In genomic region chr6:33425668-33426577, GRCh38 we compare ENCODE assay signal across 8 cellular contexts. TPM values are rescaled to one million over a fixed set of nuclear protein-coding genes. Genes with fewer than 3 reads are reported as not detected.
DNase-seq lines count a peak whose midpoint lies in the region; ATAC-seq, FAIRE-seq and TF ChIP-seq lines count a peak whose summit lies in the region.

No MANE protein-coding gene starts in this region.

- TF ChIP-seq POLR2A in GM19193 (IDR thresholded peaks at IDR 0.05; ENCODE audit: extremely low read depth, insufficient read depth, insufficient read length): peak; percentile 65

- no peak for FAIRE-seq in pancreas (lab: Jason Lieb, UNC)

- TF ChIP-seq CTCF in AG10803 (conservative IDR thresholded peaks at IDR 0.05; ENCODE audit: low read length): peak; percentile 62
- peak; percentile 69 for TF ChIP-seq CTCF in LNCaP clone FGC (IDR thresholded peaks at IDR 0.05; ENCODE audit: control insufficient read depth, extremely low read depth, insufficient read depth)
- TF ChIP-seq CTCF in pancreas (IDR thresholded peaks at IDR 0.05): peak; percentile 7 to 39 (median 26)
- peak; percentile 42 to 69 for TF ChIP-seq CTCF in tibial artery (IDR thresholded peaks at IDR 0.05)

- no peaks in the 10 kb centered on the region for H3K27me3 Mint-ChIP-seq in activated naive CD8-positive, alpha-beta T cell treated with anti-CD3 and anti-CD28 coated beads for 36 hours

- no peaks in the 10 kb centered on the region for H3K9me3 ChIP-seq in pancreas
- H3K9me3 ChIP-seq in tibial artery: no peaks in the 10 kb centered on the region

- peak; percentile 76 to 84 (median 82) for ATAC-seq in pancreas

- H3K4me3 Mint-ChIP-seq in activated naive CD8-positive, alpha-beta T cell treated with anti-CD3 and anti-CD28 coated beads for 36 hours: peak overlapping the region; percentile 90

- H3K4me1 ChIP-seq in pancreas (peaks cover 0 to 8% (median 0%) of the 10 kb centered on the region in 3 donors), tibial artery (peaks cover 0 to 54% (median 38%) of the 10 kb centered on the region in 4 donors)

- H3K4me3 ChIP-seq in AG10803 (ENCODE audit: low read length): peak overlapping the region; percentile 72
- H3K4me3 ChIP-seq in LNCaP clone FGC (ENCODE audit: low read depth, low read length): peak overlapping the region; percentile 67
- H3K4me3 ChIP-seq in pancreas: peak overlapping the region; percentile 18 to 63 (median 52)
- H3K4me3 ChIP-seq in tibial artery: peak overlapping the region; percentile 61 to 77

- intact Hi-C loops in head of caudate nucleus (cut with DNase I) (no loop called here), pancreas (cut with DNase I) (no loop called here), tibial artery (cut with DNase I; ENCODE audit: low total_unique reads) (loop anchor here (10.0 kb wide), 2 partner anchors 111 to 799 kb away; partner anchors contain the start of genes TAPBP and ZBTB22)

- peaks cover 60% of the 10 kb centered on the region for H3K4me1 Mint-ChIP-seq in activated naive CD8-positive, alpha-beta T cell treated with anti-CD3 and anti-CD28 coated beads for 36 hours

- peak; percentile 74 for DNase-seq in AG10803 (ENCODE audit: low read depth)
- DNase-seq in LNCaP clone FGC (ENCODE audit: low read depth): no peak
- peak; percentile 68 for DNase-seq in SKM-1 treated with dmso at 0.1 percent for 144 hours (lab: John Stamatoyannopoulos, UW; ENCODE audit: unreplicated experiment)
- DNase-seq in activated naive CD8-positive, alpha-beta T cell treated with anti-CD3 and anti-CD28 coated beads for 36 hours: peak; percentile 88
- peak; percentile 65 to 95 (median 87) for DNase-seq in head of caudate nucleus
- DNase-seq in pancreas: peak; percentile 82 to 92 (median 89)
- DNase-seq in tibial artery: peak; percentile 82 to 94

- H3K36me3 Mint-ChIP-seq in activated naive CD8-positive, alpha-beta T cell treated with anti-CD3 and anti-CD28 coated beads for 36 hours: peaks cover 17% of the 10 kb centered on the region

- WGBS in pancreas, 2 donors: 1 to 2% methylated on average over 18 to 43 of the region's 43 CpGs

- no peaks in the 10 kb centered on the region for H3K27me3 ChIP-seq in pancreas
- H3K27me3 ChIP-seq in tibial artery: no peaks in the 10 kb centered on the region

- peak overlapping the region; percentile 76 to 93 (median 90) for H3K27ac ChIP-seq in pancreas
- peak overlapping the region; percentile 95 to 97 for H3K27ac ChIP-seq in tibial artery

- H3K9me3 Mint-ChIP-seq in activated naive CD8-positive, alpha-beta T cell treated with anti-CD3 and anti-CD28 coated beads for 36 hours: no peaks in the 10 kb centered on the region

- no peaks in the 10 kb centered on the region for H3K36me3 ChIP-seq in pancreas
- no peaks in the 10 kb centered on the region for H3K36me3 ChIP-seq in tibial artery

- H3K27ac Mint-ChIP-seq in activated naive CD8-positive, alpha-beta T cell treated with anti-CD3 and anti-CD28 coated beads for 36 hours: peak overlapping the region; percentile 89

RNA-seq across cellular contexts. Expression of gene SYNGAP1, which starts 6.1 kb away (rescaled TPM):
- 10 to 100 TPM; 26.4 to 29.3 TPM for total RNA-seq in activated naive CD8-positive, alpha-beta T cell treated with anti-CD3 and anti-CD28 coated beads for 36 hours
- total RNA-seq in pancreas: 10 to 100 TPM in 1 of 6 donors, 1 to 10 TPM in 5; 4.6 to 11.0 (median 5.6) TPM
- polyA plus RNA-seq in pancreas: 10 to 100 TPM in 1 of 2 donors, 1 to 10 TPM in 1; 8.3 to 16.4 TPM

RNA-seq across cellular contexts. Expression of gene CUTA, which starts 8.0 kb away (rescaled TPM):
- 100 to 1,000 TPM; 125 to 126 TPM for total RNA-seq in activated naive CD8-positive, alpha-beta T cell treated with anti-CD3 and anti-CD28 coated beads for 36 hours
- 10 to 100 TPM; 65.0 to 99.6 (median 78.1) TPM for total RNA-seq in pancreas
- polyA plus RNA-seq in pancreas: 100 to 1,000 TPM in 1 of 2 donors, 10 to 100 TPM in 1; 96.7 to 204 TPM

RNA-seq across cellular contexts. Expression of gene PHF1, which starts 15.1 kb away (rescaled TPM):
- total RNA-seq in activated naive CD8-positive, alpha-beta T cell treated with anti-CD3 and anti-CD28 coated beads for 36 hours: 10 to 100 TPM; 23.5 to 26.0 TPM
- 10 to 100 TPM; 28.5 to 68.0 (median 47.2) TPM for total RNA-seq in pancreas
- 100 to 1,000 TPM; 143 to 192 TPM for polyA plus RNA-seq in pancreas

RNA-seq across cellular contexts. Expression of gene ZBTB9, which starts 28.5 kb away (rescaled TPM):
- total RNA-seq in activated naive CD8-positive, alpha-beta T cell treated with anti-CD3 and anti-CD28 coated beads for 36 hours: 10 to 100 TPM; 11.3 to 11.7 TPM
- 1 to 10 TPM; 1.7 to 4.7 (median 3.6) TPM for total RNA-seq in pancreas
- polyA plus RNA-seq in pancreas: 1 to 10 TPM; 1.7 to 3.6 TPM

RNA-seq across cellular contexts. Expression of gene KIFC1, which starts 34.3 kb away (rescaled TPM):
- total RNA-seq in activated naive CD8-positive, alpha-beta T cell treated with anti-CD3 and anti-CD28 coated beads for 36 hours: 10 to 100 TPM; 74.1 to 76.9 TPM
- 1 to 10 TPM in 1 of 6 donors, under 1 TPM in 5; 0.14 to 1.5 (median 0.52) TPM for total RNA-seq in pancreas
- under 1 TPM; 0.19 to 0.42 TPM for polyA plus RNA-seq in pancreas
